In genomic region chrY:8622856-8623255, GRCh38 we compare ENCODE assay signal across 18 cellular contexts.
"Had no signal": no experiment of that assay in that cellular context is flagged by ENCODE, and none has a peak within 500 bp of the region (broad histone marks: within the 10 kb centered on the region; RNA-seq: fewer than 3 reads in every experiment).

No MANE protein-coding gene starts in this region.

- DNase-seq: Kasumi-1, MM.1S, NCI-H1092 treated with DMSO at 0.1 percent for 48 hours, NCI-H1417, NCI-H1436 treated with DMSO at 0.1 percent for 48 hours, NCI-H1694, NCI-H187 treated with DMSO at 0.1 percent for 48 hours, NCI-H2081, NCI-H2171, NCI-H510A, NCI-H524 treated with DMSO at 0.1 percent for 48 hours, NCI-H69, NCI-H774, Right ventricle myocardium superior, RPMI8226, SIG-M5 had no signal

- ATAC-seq: HepG2, K562 had no signal
